Comparison of ENCODE assay signal across 1 cellular context in the genomic region with DNA sequence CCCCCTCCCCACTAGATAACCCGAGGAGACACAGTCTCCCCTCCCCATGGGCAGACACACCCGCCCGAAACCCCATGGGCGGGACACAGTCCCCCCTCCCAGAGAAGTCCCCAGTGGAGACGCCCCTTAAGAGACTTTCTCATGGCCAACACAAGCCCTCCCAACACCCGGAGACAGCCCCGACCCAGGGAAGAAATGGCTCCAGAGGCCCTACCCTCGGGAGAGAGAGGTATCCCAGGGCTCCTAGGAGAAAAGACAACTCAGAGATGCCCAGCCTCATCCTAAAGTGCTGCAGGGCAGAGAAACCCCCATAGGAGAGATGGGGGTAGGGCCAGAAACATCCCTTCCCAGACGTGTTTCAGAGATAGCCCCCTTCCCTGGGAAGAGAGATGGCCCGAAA.
TF ChIP-seq lines count a peak whose summit lies in the region.

No MANE protein-coding gene starts in this region.

TF ChIP-seq in endothelial cell of umbilical vein, 7 proteins besides CTCF, POLR2A, EP300 and RAD21 (continued from another document):
- TF ChIP-seq GATA2 (IDR thresholded peaks at IDR 0.05; ENCODE audit: insufficient read depth, insufficient read length, low read depth, low read length) = no peak
- no peak for TF ChIP-seq JUN (IDR thresholded peaks at IDR 0.05; ENCODE audit: borderline replicate concordance, insufficient read depth, insufficient read length, low read depth)
- no peak for TF ChIP-seq MYC (IDR thresholded peaks at IDR 0.05; ENCODE audit: low read depth, low read length)
TF ChIP-seq in endothelial cell of umbilical vein: peak in this region for 0.
